17 cellular contexts compared by ENCODE assay signal in genomic region chr11:10597877-10598341, GRCh38. TPM values are rescaled to one million over a fixed set of nuclear protein-coding genes. Genes with fewer than 3 reads are reported as not detected.
DNase-seq lines count a peak whose midpoint lies in the region; ATAC-seq and TF ChIP-seq lines count a peak whose summit lies in the region.
"Had no signal": no experiment of that assay in that cellular context is flagged by ENCODE, and none has a peak within 500 bp of the region (broad histone marks: within the 10 kb centered on the region; RNA-seq: fewer than 3 reads in every experiment).

No MANE protein-coding gene starts in this region.

- no peaks in the 10 kb centered on the region for H3K36me3 Mint-ChIP-seq in type B pancreatic cell

- intact Hi-C loops in Right ventricle myocardium superior (cut with DNase I): no loop called here
- intact Hi-C loops in cardiac septum (cut with DNase I): no loop called here

- H3K27ac Mint-ChIP-seq in type B pancreatic cell: peak overlapping the region; percentile 76
- H3K27ac Mint-ChIP-seq: activated CD8-positive, alpha-beta T cell treated with anti-CD3 and anti-CD28 coated beads for 36 hours; nephron progenitor cell had no signal

- TF ChIP-seq CTCF in coronary artery (IDR thresholded peaks at IDR 0.05) (no peak), type B pancreatic cell (conservative IDR thresholded peaks at IDR 0.05) (no peak), GM20000 (IDR thresholded peaks at IDR 0.05; ENCODE audit: extremely low read depth, missing control alignments) (no peak)

- peak overlapping the region; percentile 19 to 87 for H3K27ac ChIP-seq in coronary artery
- H3K27ac ChIP-seq: A549 had no signal

- DNase-seq in Right ventricle myocardium superior: no peak
- DNase-seq in cardiac septum (ENCODE audit: low spot score): no peak
- DNase-seq in coronary artery (ENCODE audit: low spot score): no peak
- DNase-seq in medulla oblongata (ENCODE audit: extremely low spot score): peak; percentile 60
- no peak for DNase-seq in type B pancreatic cell (ENCODE audit: extremely low spot score, unreplicated experiment)
- no peak for DNase-seq in HuH-7 (ENCODE audit: low spot score)
- no peak for DNase-seq in GM20000 (ENCODE audit: low spot score)
- no peak for DNase-seq in DMS153 (lab: John Stamatoyannopoulos, UW)
- DNase-seq: activated CD8-positive, alpha-beta T cell treated with anti-CD3 and anti-CD28 coated beads for 36 hours; activated effector memory CD4-positive, alpha-beta T cell treated with Interleukin-2 at 50 U/mL for 16 hours; Calu3; effector CD8-positive, alpha-beta T cell; NCI-H1417; NCI-H510A treated with DMSO at 0.1 percent for 48 hours; nephron progenitor cell had no signal

- peak; percentile 49 for ATAC-seq in Right ventricle myocardium superior (ENCODE audit: poor library complexity)
- ATAC-seq: A549; activated CD8-positive, alpha-beta T cell treated with anti-CD3 and anti-CD28 coated beads for 36 hours; body of pancreas had no signal

- no peak overlapping the region for H3K4me3 ChIP-seq in coronary artery
- H3K4me3 ChIP-seq: A549, body of pancreas had no signal

- peaks cover 12% of the 10 kb centered on the region for H3K9me3 Mint-ChIP-seq in type B pancreatic cell
- H3K9me3 Mint-ChIP-seq: activated CD8-positive, alpha-beta T cell treated with anti-CD3 and anti-CD28 coated beads for 36 hours had no signal

- no peaks in the 10 kb centered on the region for H3K27me3 Mint-ChIP-seq in type B pancreatic cell

- no peak overlapping the region for H3K4me3 Mint-ChIP-seq in type B pancreatic cell
- H3K4me3 Mint-ChIP-seq: activated CD8-positive, alpha-beta T cell treated with anti-CD3 and anti-CD28 coated beads for 36 hours; nephron progenitor cell had no signal

- peaks cover 21% of the 10 kb centered on the region for H3K4me1 Mint-ChIP-seq in type B pancreatic cell (ENCODE audit: unreplicated experiment)

RNA-seq across cellular contexts. Expression of gene LYVE1, which starts 29.4 kb away (rescaled TPM):
- total RNA-seq in Right ventricle myocardium superior (77.2 TPM), cardiac septum (15.2 TPM), type B pancreatic cell (ENCODE audit: low replicate concordance) (not detected in 2 replicates)
- total RNA-seq: activated CD8-positive, alpha-beta T cell treated with anti-CD3 and anti-CD28 coated beads for 36 hours; Calu3 had no signal

RNA-seq across cellular contexts. Expression of gene RNF141, which starts 56.9 kb away (rescaled TPM):
- 41.4 TPM for total RNA-seq in Right ventricle myocardium superior
- 36.8 TPM for total RNA-seq in cardiac septum
- total RNA-seq in type B pancreatic cell (ENCODE audit: low replicate concordance): 43.2 and 86.4 TPM in 2 replicates

Comparison
In these comparisons a context has a peak if more than half of its experiments do, and no peak if none do; other contexts are left out.
1. RNA of gene LYVE1, which starts 29.4 kb away (total RNA-seq): 77.2 TPM in Right ventricle myocardium superior (single experiment) and 15.2 TPM in cardiac septum (single experiment); not detected in type B pancreatic cell; every median in the first group is over 10 times any median in the second.